In genomic region chr1:227559926-227560325, GRCh38 we compare ENCODE assay signal across 18 cellular contexts. TPM values are rescaled to one million over a fixed set of nuclear protein-coding genes. Genes with fewer than 3 reads are reported as not detected.
A peak's percentile ranks its signal among the peaks of the same experiment; 100 is the strongest.
DNase-seq lines count a peak whose midpoint lies in the region; ATAC-seq, FAIRE-seq and TF ChIP-seq lines count a peak whose summit lies in the region.
"Had no signal": no experiment of that assay in that cellular context is flagged by ENCODE, and none has a peak within 500 bp of the region (broad histone marks: within the 10 kb centered on the region; RNA-seq: fewer than 3 reads in every experiment).

No MANE protein-coding gene starts in this region.

- H3K27me3 Mint-ChIP-seq in activated CD4-positive, alpha-beta T cell treated with anti-CD3 and anti-CD28 coated beads, Interleukin-2, amount 10 ng/mL, durations not matched to agents 7 days and 5 days = peaks cover 27% of the 10 kb centered on the region
- H3K27me3 Mint-ChIP-seq in activated CD4-positive, alpha-beta T cell treated with anti-CD3 and anti-CD28 coated beads for 36 hours = peaks cover 30% of the 10 kb centered on the region
- H3K27me3 Mint-ChIP-seq in GM23338 (ENCODE audit: insufficient read depth, low read depth, poor library complexity) = peaks cover 17% of the 10 kb centered on the region

- peaks cover 10% of the 10 kb centered on the region for H3K9me3 Mint-ChIP-seq in activated CD4-positive, alpha-beta T cell treated with anti-CD3 and anti-CD28 coated beads, Interleukin-2, amount 10 ng/mL, durations not matched to agents 7 days and 5 days
- H3K9me3 Mint-ChIP-seq in activated CD4-positive, alpha-beta T cell treated with anti-CD3 and anti-CD28 coated beads for 36 hours (ENCODE audit: low read depth) = peaks cover 5% of the 10 kb centered on the region
- H3K9me3 Mint-ChIP-seq in GM23338 = peaks cover 24% of the 10 kb centered on the region

- dilution Hi-C loops in endothelial cell of umbilical vein (cut with MboI; ENCODE audit: extremely low pct_ligation_motif_present, low sequenced_read_pairs) = no loop called here

- H3K79me2 ChIP-seq in GM23338 (replicated peaks; ENCODE audit: insufficient read depth) (peaks cover 11% of the 10 kb centered on the region), endothelial cell of umbilical vein (ENCODE audit: control insufficient read depth, insufficient read depth, low read length) (peaks cover 6% of the 10 kb centered on the region)

- peaks cover 25% of the 10 kb centered on the region for H3K4me1 Mint-ChIP-seq in activated CD4-positive, alpha-beta T cell treated with anti-CD3 and anti-CD28 coated beads, Interleukin-2, amount 10 ng/mL, durations not matched to agents 7 days and 5 days
- peaks cover 22% of the 10 kb centered on the region for H3K4me1 Mint-ChIP-seq in activated CD4-positive, alpha-beta T cell treated with anti-CD3 and anti-CD28 coated beads for 36 hours
- peaks cover 3% of the 10 kb centered on the region; the same call in 2 of the 3 replicates for H3K4me1 Mint-ChIP-seq in GM23338

- H3K27ac ChIP-seq in GM23338 (ENCODE audit: low read depth) = no peak overlapping the region
- no peak overlapping the region for H3K27ac ChIP-seq in endothelial cell of umbilical vein (ENCODE audit: insufficient read depth, low read depth, low read length)
- no peak overlapping the region for H3K27ac ChIP-seq in A673 (ENCODE audit: low read depth, low read length, poor library complexity, severe bottlenecking)

- intact Hi-C loops in activated CD4-positive, alpha-beta T cell treated with anti-CD3 and anti-CD28 coated beads for 36 hours (cut with DNase I, micrococcal nuclease) = loop anchor here (5.0 to 10.0 kb wide), 2 partner anchors 175 to 902 kb away; partner anchors contain the start of genes JMJD4 (in 1 of the 2) and SNAP47 (in 1 of the 2)
- intact Hi-C loops in endothelial cell of umbilical vein (cut with micrococcal nuclease) = loop anchor here (10.0 kb wide), 1 partner anchor 525 kb away; the partner anchor contains the start of gene ARF1
- intact Hi-C loops in A673 (cut with micrococcal nuclease; ENCODE audit: unreplicated experiment) = no loop called here

- no peaks in the 10 kb centered on the region for H4K20me1 ChIP-seq in GM23338 (replicated peaks; ENCODE audit: insufficient read depth)
- H4K20me1 ChIP-seq in endothelial cell of umbilical vein (replicated peaks; ENCODE audit: control insufficient read depth, extremely low read depth, insufficient read depth, low read length) = no peaks in the 10 kb centered on the region

- H3K4me2 ChIP-seq in GM23338 (no peak overlapping the region), endothelial cell of umbilical vein (ENCODE audit: insufficient read depth, low read length) (no peak overlapping the region)

- no peak for DNase-seq in activated CD4-positive, alpha-beta T cell treated with anti-CD3 and anti-CD28 coated beads, Interleukin-2, amount 10 ng/mL, durations not matched to agents 7 days and 5 days
- no peak for DNase-seq in activated CD4-positive, alpha-beta T cell treated with anti-CD3 and anti-CD28 coated beads for 36 hours
- DNase-seq in GM23338 (ENCODE audit: low spot score) (no peak), endothelial cell of umbilical vein (ENCODE audit: low read depth, low spot score) (no peak), retina (peak; percentile 51), A673 (ENCODE audit: low spot score) (no peak), MG63 (no peak)
- DNase-seq: DMS79 treated with DMSO at 0.1 percent for 48 hours, HCEC 1CT, NCI-H146, NCI-H2107, NCI-H345, NCI-H526 treated with DMSO at 0.1 percent for 48 hours, PC-3 had no signal

- BruUV-seq in endothelial cell of umbilical vein (replicated peaks; lab: Mats Ljungman, UMichigan) (no TSS peak), A673 (replicated peaks; lab: Mats Ljungman, UMichigan) (no TSS peak)

- H3K9ac ChIP-seq in endothelial cell of umbilical vein (replicated peaks; ENCODE audit: extremely low read depth, insufficient read depth, low read length) = no peak overlapping the region

- POLR2A ChIA-PET in activated CD4-positive, alpha-beta T cell treated with anti-CD3 and anti-CD28 coated beads, Interleukin-2, amount 10 ng/mL, durations not matched to agents 7 days and 5 days (lab: Charles Lee) = no interaction called here
- POLR2A ChIA-PET in activated CD4-positive, alpha-beta T cell treated with anti-CD3 and anti-CD28 coated beads for 36 hours (lab: Charles Lee) = no interaction called here
- POLR2A ChIA-PET in endothelial cell of umbilical vein (lab: Charles Lee) (no interaction called here), A673 (lab: Charles Lee; ENCODE audit: low non-redundant PET) (no interaction called here)

- H2AFZ ChIP-seq in GM23338 (0 out of 2 replicates have a peak overlapping the region, but pooled peaks have one; percentile 32), endothelial cell of umbilical vein (ENCODE audit: low read depth, low read length) (peak overlapping the region; percentile 18)

- TF ChIP-seq POLR2A in endothelial cell of umbilical vein (IDR thresholded peaks at IDR 0.05; ENCODE audit: low read depth, low read length) = no peak

- peaks cover 13% of the 10 kb centered on the region for H3K36me3 Mint-ChIP-seq in activated CD4-positive, alpha-beta T cell treated with anti-CD3 and anti-CD28 coated beads, Interleukin-2, amount 10 ng/mL, durations not matched to agents 7 days and 5 days (ENCODE audit: low read depth)
- no peaks in the 10 kb centered on the region for H3K36me3 Mint-ChIP-seq in activated CD4-positive, alpha-beta T cell treated with anti-CD3 and anti-CD28 coated beads for 36 hours (ENCODE audit: low read depth)
- peaks cover 11% of the 10 kb centered on the region for H3K36me3 Mint-ChIP-seq in GM23338 (ENCODE audit: low read depth)

- no peak for ATAC-seq in activated CD4-positive, alpha-beta T cell treated with anti-CD3 and anti-CD28 coated beads for 36 hours
- ATAC-seq in GM23338 (no peak), HG03108 (IDR thresholded peaks at IDR 0.05; ENCODE audit: unreplicated experiment) (no peak)
- ATAC-seq: PC-3 had no signal

- no peaks in the 10 kb centered on the region for H3F3A ChIP-seq in GM23338 (replicated peaks; ENCODE audit: low read depth)

- peaks cover 5% of the 10 kb centered on the region; the same call in 1 of the 2 replicates for H3K4me1 ChIP-seq in GM23338 (ENCODE audit: insufficient read depth)
- peaks cover 5% of the 10 kb centered on the region for H3K4me1 ChIP-seq in endothelial cell of umbilical vein (ENCODE audit: control insufficient read depth, extremely low read depth, insufficient read depth, low read length)
- H3K4me1 ChIP-seq in A673 (ENCODE audit: insufficient read depth, low read length, poor library complexity, severe bottlenecking) = no peaks in the 10 kb centered on the region

- TF ChIP-seq CTCF in GM23338 (conservative IDR thresholded peaks at IDR 0.05; ENCODE audit: low read depth in 2 of 2) = no peak
- TF ChIP-seq CTCF in endothelial cell of umbilical vein (IDR thresholded peaks at IDR 0.05; ENCODE audit: extremely low read depth in 1 of 2, insufficient read depth in 1 of 2, low read depth in 1 of 2, low read length in 2 of 2) = no peak
- no peak for TF ChIP-seq CTCF in A673 (conservative IDR thresholded peaks at IDR 0.05; ENCODE audit: low read depth, low read length)

- H3K36me3 ChIP-seq in GM23338 (ENCODE audit: insufficient read depth) (no peaks in the 10 kb centered on the region), endothelial cell of umbilical vein (ENCODE audit: control insufficient read depth in 2 of 2, extremely low read depth in 1 of 2, insufficient read depth in 2 of 2, low read length in 2 of 2) (no peaks in the 10 kb centered on the region), A673 (ENCODE audit: insufficient read depth, low read length, poor library complexity, severe bottlenecking) (no peaks in the 10 kb centered on the region), MG63 (no peaks in the 10 kb centered on the region)

- no peaks in the 10 kb centered on the region for H3K9me1 ChIP-seq in endothelial cell of umbilical vein (replicated peaks; ENCODE audit: control insufficient read depth, extremely low read depth, insufficient read depth, low read length)

- CTCF ChIA-PET in activated CD4-positive, alpha-beta T cell treated with anti-CD3 and anti-CD28 coated beads, Interleukin-2, amount 10 ng/mL, durations not matched to agents 7 days and 5 days (lab: Charles Lee) = interaction anchor here (1.0 to 1.7 kb wide), 2 partner anchors 19 to 21 kb away, joined by 4 read pairs; no protein-coding TSS in a partner anchor
- CTCF ChIA-PET in activated CD4-positive, alpha-beta T cell treated with anti-CD3 and anti-CD28 coated beads for 36 hours (lab: Charles Lee) = no interaction called here
- CTCF ChIA-PET in endothelial cell of umbilical vein (lab: Charles Lee) (interaction anchor here (1.0 kb wide), 1 partner anchor 15 kb away, joined by 3 read pairs; no protein-coding TSS in a partner anchor), A673 (lab: Charles Lee) (no interaction called here)

- H3K4me3 ChIP-seq in GM23338 (no peak overlapping the region), endothelial cell of umbilical vein (replicated peaks in 1 of 3; ENCODE audit: insufficient read depth in 1 of 3, low read depth in 1 of 3, low read length in 3 of 3) (no peak overlapping the region), A673 (ENCODE audit: low read depth, low read length, poor library complexity, severe bottlenecking) (no peak overlapping the region), MG63 (no peak overlapping the region)

- H3K9me3 ChIP-seq in endothelial cell of umbilical vein (replicated peaks; ENCODE audit: control insufficient read depth, insufficient read depth, low read length) = no peaks in the 10 kb centered on the region
- H3K9me3 ChIP-seq in A673 (ENCODE audit: low read depth, low read length, poor library complexity, severe bottlenecking) = no peaks in the 10 kb centered on the region
- 0 out of 2 replicates have a peak, but pooled peaks cover 3% of the 10 kb centered on the region for H3K9me3 ChIP-seq in MG63

- peak overlapping the region; percentile 63 for H3K27ac Mint-ChIP-seq in activated CD4-positive, alpha-beta T cell treated with anti-CD3 and anti-CD28 coated beads, Interleukin-2, amount 10 ng/mL, durations not matched to agents 7 days and 5 days
- no peak overlapping the region for H3K27ac Mint-ChIP-seq in activated CD4-positive, alpha-beta T cell treated with anti-CD3 and anti-CD28 coated beads for 36 hours
- H3K27ac Mint-ChIP-seq in GM23338 = peak overlapping the region; percentile 45; the same call in 1 of the 2 replicates

- no peak overlapping the region for H3K4me3 Mint-ChIP-seq in activated CD4-positive, alpha-beta T cell treated with anti-CD3 and anti-CD28 coated beads, Interleukin-2, amount 10 ng/mL, durations not matched to agents 7 days and 5 days
- H3K4me3 Mint-ChIP-seq in activated CD4-positive, alpha-beta T cell treated with anti-CD3 and anti-CD28 coated beads for 36 hours = no peak overlapping the region
- H3K4me3 Mint-ChIP-seq in GM23338 = no peak overlapping the region

- no peaks in the 10 kb centered on the region for H3K27me3 ChIP-seq in GM23338 (ENCODE audit: insufficient read depth)
- H3K27me3 ChIP-seq in endothelial cell of umbilical vein (ENCODE audit: control insufficient read depth in 2 of 2, insufficient read depth in 2 of 2, low read length in 2 of 2) = peaks cover 34 to 46% of the 10 kb centered on the region in 2 experiments
- H3K27me3 ChIP-seq in A673 (replicated peaks; ENCODE audit: insufficient read depth, low read depth, low read length, poor library complexity) = no peaks in the 10 kb centered on the region
- H3K27me3 ChIP-seq in MG63 = no peaks in the 10 kb centered on the region

- no peak for FAIRE-seq in endothelial cell of umbilical vein (lab: Jason Lieb, UNC)
- FAIRE-seq: A204.1, G401.6, GM12892 had no signal

- H3K9me2 ChIP-seq in GM23338 (ENCODE audit: insufficient read depth) = no peaks in the 10 kb centered on the region; the same call in 1 of the 2 replicates

RNA-seq across cellular contexts. Expression of gene ZNF678, which starts 3.4 kb away (rescaled TPM):
- total RNA-seq in activated CD4-positive, alpha-beta T cell treated with anti-CD3 and anti-CD28 coated beads, Interleukin-2, amount 10 ng/mL, durations not matched to agents 7 days and 5 days = 1 to 10 TPM; 4.2 to 4.5 TPM
- total RNA-seq in activated CD4-positive, alpha-beta T cell treated with anti-CD3 and anti-CD28 coated beads for 36 hours = 1 to 10 TPM; 7.0 to 7.7 TPM
- 45.9 and 60.0 TPM in 2 replicates for total RNA-seq in GM23338 (2014; rRNA removed; shearing (Covaris generic))
- 8.2 and 8.6 TPM in 2 replicates for polyA plus RNA-seq in GM23338 (2016; fragmentation: Nextera tagmentation; extraction: Ambion mirVana)
- total RNA-seq in endothelial cell of umbilical vein = 7.5 and 7.7 TPM in 2 replicates
- 2.0 and 2.1 TPM in 2 replicates for polyA plus RNA-seq in endothelial cell of umbilical vein
- 2.2 and 2.3 TPM in 2 replicates for polyA plus RNA-seq in endothelial cell of umbilical vein (2011; cell fraction: cytosol; rRNA removed)
- 6.7 and 12.1 TPM in 2 replicates for polyA plus RNA-seq in endothelial cell of umbilical vein (2011; cell fraction: nucleus; rRNA removed)
- 3.5 and 4.3 TPM in 2 replicates for polyA plus RNA-seq in endothelial cell of umbilical vein (2012)
- 16.5 and 30.7 TPM in 2 replicates for polyA minus RNA-seq in endothelial cell of umbilical vein
- polyA minus RNA-seq in endothelial cell of umbilical vein (2011; cell fraction: cytosol; rRNA and poly(A)+ RNA removed) = 3.8 TPM
- 27.4 and 51.5 TPM in 2 replicates for polyA minus RNA-seq in endothelial cell of umbilical vein (2011; cell fraction: nucleus; rRNA and poly(A)+ RNA removed)
- 10.2 and 10.9 TPM in 2 replicates for total RNA-seq in A673 (2021)
- total RNA-seq in MG63 (2014; rRNA removed; shearing (Covaris generic); ENCODE audit: low replicate concordance) = 0.79 and 2.1 TPM in 2 replicates

Comparison
In these comparisons a context has a peak if more than half of its experiments do, and no peak if none do; other contexts are left out.
1. CTCF ChIA-PET loops: an anchor here in activated CD4-positive, alpha-beta T cell treated with anti-CD3 and anti-CD28 coated beads, Interleukin-2, amount 10 ng/mL, durations not matched to agents 7 days and 5 days (1.0 to 1.7 kb wide) and endothelial cell of umbilical vein (1.0 kb wide); none called in activated CD4-positive, alpha-beta T cell treated with anti-CD3 and anti-CD28 coated beads for 36 hours and A673.